In the genomic region with DNA sequence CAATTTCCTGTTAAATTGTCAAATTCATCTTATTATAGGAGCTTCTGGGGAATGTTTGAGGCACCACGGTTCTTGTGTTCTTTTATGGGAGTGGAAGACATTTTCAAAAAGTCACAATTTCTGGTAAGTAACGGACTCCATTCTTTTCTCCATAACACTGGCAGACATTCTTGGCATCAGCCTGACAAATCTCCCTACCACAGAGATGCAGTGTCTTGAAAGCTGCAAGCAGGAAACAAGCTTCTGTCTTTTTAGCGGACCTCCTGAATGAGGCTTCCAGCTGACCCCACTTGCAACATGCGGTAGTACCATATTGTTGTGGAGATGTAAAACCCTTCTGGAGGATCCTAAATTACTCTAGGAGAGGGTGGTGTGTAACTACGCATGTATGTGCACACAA, we compare ENCODE assay signal across 2 cellular contexts.
TF ChIP-seq lines count a peak whose summit lies in the region.

No MANE protein-coding gene starts in this region.

TF ChIP-seq in SK-N-SH, 30 proteins besides CTCF, POLR2A, EP300 and RAD21 (continued from another document):
- TF ChIP-seq NRF1 (IDR thresholded peaks at IDR 0.05; ENCODE audit: low read depth, low read length) (no peak), POLR2AphosphoS5 (IDR thresholded peaks at IDR 0.05; ENCODE audit: low read depth, low read length) (no peak), TCF12 (IDR thresholded peaks at IDR 0.05) (no peak), GABPA (IDR thresholded peaks at IDR 0.05; ENCODE audit: low read depth) (no peak), RFX5 (IDR thresholded peaks at IDR 0.05; ENCODE audit: low read length) (no peak), FOXJ3 (CRISPR knock-in tag; IDR thresholded peaks at IDR 0.05) (no peak), NFIC (IDR thresholded peaks at IDR 0.05; ENCODE audit: borderline replicate concordance) (no peak), YY1 (IDR thresholded peaks at IDR 0.05; ENCODE audit: low read depth) (no peak)
- TF ChIP-seq, protein P1, sequence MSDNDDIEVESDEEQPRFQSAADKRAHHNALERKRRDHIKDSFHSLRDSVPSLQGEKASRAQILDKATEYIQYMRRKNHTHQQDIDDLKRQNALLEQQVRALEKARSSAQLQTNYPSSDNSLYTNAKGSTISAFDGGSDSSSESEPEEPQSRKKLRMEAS (IDR thresholded peaks at IDR 0.05; ENCODE audit: low read depth): no peak

TF ChIP-seq in SK-N-SH treated with all-trans-retinoic acid at 6 μM for 48 hours, 23 proteins besides CTCF, POLR2A, EP300 and RAD21 (continued from another document):
- TF ChIP-seq, protein P2, sequence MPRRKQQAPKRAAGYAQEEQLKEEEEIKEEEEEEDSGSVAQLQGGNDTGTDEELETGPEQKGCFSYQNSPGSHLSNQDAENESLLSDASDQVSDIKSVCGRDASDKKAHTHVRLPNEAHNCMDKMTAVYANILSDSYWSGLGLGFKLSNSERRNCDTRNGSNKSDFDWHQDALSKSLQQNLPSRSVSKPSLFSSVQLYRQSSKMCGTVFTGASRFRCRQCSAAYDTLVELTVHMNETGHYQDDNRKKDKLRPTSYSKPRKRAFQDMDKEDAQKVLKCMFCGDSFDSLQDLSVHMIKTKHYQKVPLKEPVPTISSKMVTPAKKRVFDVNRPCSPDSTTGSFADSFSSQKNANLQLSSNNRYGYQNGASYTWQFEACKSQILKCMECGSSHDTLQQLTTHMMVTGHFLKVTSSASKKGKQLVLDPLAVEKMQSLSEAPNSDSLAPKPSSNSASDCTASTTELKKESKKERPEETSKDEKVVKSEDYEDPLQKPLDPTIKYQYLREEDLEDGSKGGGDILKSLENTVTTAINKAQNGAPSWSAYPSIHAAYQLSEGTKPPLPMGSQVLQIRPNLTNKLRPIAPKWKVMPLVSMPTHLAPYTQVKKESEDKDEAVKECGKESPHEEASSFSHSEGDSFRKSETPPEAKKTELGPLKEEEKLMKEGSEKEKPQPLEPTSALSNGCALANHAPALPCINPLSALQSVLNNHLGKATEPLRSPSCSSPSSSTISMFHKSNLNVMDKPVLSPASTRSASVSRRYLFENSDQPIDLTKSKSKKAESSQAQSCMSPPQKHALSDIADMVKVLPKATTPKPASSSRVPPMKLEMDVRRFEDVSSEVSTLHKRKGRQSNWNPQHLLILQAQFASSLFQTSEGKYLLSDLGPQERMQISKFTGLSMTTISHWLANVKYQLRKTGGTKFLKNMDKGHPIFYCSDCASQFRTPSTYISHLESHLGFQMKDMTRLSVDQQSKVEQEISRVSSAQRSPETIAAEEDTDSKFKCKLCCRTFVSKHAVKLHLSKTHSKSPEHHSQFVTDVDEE (CRISPR knock-in tag; IDR thresholded peaks at IDR 0.05): no peak
- TF ChIP-seq, protein P3, sequence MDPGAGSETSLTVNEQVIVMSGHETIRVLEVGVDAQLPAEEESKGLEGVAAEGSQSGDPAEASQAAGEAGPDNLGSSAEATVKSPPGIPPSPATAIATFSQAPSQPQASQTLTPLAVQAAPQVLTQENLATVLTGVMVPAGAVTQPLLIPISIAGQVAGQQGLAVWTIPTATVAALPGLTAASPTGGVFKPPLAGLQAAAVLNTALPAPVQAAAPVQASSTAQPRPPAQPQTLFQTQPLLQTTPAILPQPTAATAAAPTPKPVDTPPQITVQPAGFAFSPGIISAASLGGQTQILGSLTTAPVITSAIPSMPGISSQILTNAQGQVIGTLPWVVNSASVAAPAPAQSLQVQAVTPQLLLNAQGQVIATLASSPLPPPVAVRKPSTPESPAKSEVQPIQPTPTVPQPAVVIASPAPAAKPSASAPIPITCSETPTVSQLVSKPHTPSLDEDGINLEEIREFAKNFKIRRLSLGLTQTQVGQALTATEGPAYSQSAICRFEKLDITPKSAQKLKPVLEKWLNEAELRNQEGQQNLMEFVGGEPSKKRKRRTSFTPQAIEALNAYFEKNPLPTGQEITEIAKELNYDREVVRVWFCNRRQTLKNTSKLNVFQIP (CRISPR knock-in tag; IDR thresholded peaks at IDR 0.05; ENCODE audit: borderline replicate concordance, low read depth): no peak
- TF ChIP-seq, protein P4, sequence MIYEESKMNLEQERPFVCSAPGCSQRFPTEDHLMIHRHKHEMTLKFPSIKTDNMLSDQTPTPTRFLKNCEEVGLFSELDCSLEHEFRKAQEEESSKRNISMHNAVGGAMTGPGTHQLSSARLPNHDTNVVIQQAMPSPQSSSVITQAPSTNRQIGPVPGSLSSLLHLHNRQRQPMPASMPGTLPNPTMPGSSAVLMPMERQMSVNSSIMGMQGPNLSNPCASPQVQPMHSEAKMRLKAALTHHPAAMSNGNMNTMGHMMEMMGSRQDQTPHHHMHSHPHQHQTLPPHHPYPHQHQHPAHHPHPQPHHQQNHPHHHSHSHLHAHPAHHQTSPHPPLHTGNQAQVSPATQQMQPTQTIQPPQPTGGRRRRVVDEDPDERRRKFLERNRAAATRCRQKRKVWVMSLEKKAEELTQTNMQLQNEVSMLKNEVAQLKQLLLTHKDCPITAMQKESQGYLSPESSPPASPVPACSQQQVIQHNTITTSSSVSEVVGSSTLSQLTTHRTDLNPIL (CRISPR knock-in tag; IDR thresholded peaks at IDR 0.05; ENCODE audit: low read depth): no peak
- TF ChIP-seq OSR1 (CRISPR knock-in tag; IDR thresholded peaks at IDR 0.05): no peak
- no peak for TF ChIP-seq ZNF565 (CRISPR knock-in tag; conservative IDR thresholded peaks at IDR 0.05; ENCODE audit: low read depth)
- no peak for TF ChIP-seq RARB (CRISPR knock-in tag; IDR thresholded peaks at IDR 0.05)
- no peak for TF ChIP-seq CSDC2 (CRISPR knock-in tag; IDR thresholded peaks at IDR 0.05)
